9 cellular contexts compared by ENCODE assay signal in genomic region chr20:1266167-1266973, GRCh38. TPM values are rescaled to one million over a fixed set of nuclear protein-coding genes. Genes with fewer than 3 reads are reported as not detected.
DNase-seq lines count a peak whose midpoint lies in the region; ATAC-seq and TF ChIP-seq lines count a peak whose summit lies in the region.
"Had no signal": no experiment of that assay in that cellular context is flagged by ENCODE, and none has a peak within 500 bp of the region (broad histone marks: within the 10 kb centered on the region; RNA-seq: fewer than 3 reads in every experiment).

A gene with protein sequence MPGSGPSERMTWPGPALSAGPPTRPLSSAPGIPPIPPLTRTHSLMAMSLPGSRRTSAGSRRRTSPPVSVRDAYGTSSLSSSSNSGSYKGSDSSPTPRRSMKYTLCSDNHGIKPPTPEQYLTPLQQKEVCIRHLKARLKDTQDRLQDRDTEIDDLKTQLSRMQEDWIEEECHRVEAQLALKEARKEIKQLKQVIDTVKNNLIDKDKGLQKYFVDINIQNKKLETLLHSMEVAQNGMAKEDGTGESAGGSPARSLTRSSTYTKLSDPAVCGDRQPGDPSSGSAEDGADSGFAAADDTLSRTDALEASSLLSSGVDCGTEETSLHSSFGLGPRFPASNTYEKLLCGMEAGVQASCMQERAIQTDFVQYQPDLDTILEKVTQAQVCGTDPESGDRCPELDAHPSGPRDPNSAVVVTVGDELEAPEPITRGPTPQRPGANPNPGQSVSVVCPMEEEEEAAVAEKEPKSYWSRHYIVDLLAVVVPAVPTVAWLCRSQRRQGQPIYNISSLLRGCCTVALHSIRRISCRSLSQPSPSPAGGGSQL (plus strand): TSS chr20:1266294. CDS start chr20:1296240, 29,946 bp downstream.

- no peak within 1 kb of the TSS for H3K27ac ChIP-seq in OCI-LY3 (ENCODE audit: low read length)
- peak within 1 kb of the TSS; percentile 48 to 78 (median 68) for H3K27ac ChIP-seq in esophagus squamous epithelium
- peak within 1 kb of the TSS; percentile 74 for H3K27ac ChIP-seq in muscle layer of colon (ENCODE audit: low read depth, low read length)
- H3K27ac ChIP-seq: epithelial cell of prostate had no signal

- TF ChIP-seq CTCF in OCI-LY3 (IDR thresholded peaks at IDR 0.05; ENCODE audit: low read depth, low read length) (no peak), esophagus squamous epithelium (IDR thresholded peaks at IDR 0.05) (no peak)

- peak within 1 kb of the TSS; percentile 94 for H3K27ac Mint-ChIP-seq in activated T-cell treated with anti-CD3 and anti-CD28 coated beads, Interleukin-2, amount 50 U/mL, for 72 hours

- peak within 1 kb of the TSS; percentile 65 for H3K4me2 ChIP-seq in OCI-LY3 (ENCODE audit: low read length)

- H3K27me3 Mint-ChIP-seq in activated T-cell treated with anti-CD3 and anti-CD28 coated beads, Interleukin-2, amount 50 U/mL, for 72 hours (ENCODE audit: low read depth): no peaks in the 10 kb centered on the region

- H3K36me3 Mint-ChIP-seq in activated T-cell treated with anti-CD3 and anti-CD28 coated beads, Interleukin-2, amount 50 U/mL, for 72 hours (ENCODE audit: insufficient read depth in 2 of 2): peaks cover 2 to 15% of the 10 kb centered on the region in 2 donors

- H3K9me3 ChIP-seq in OCI-LY3 (ENCODE audit: insufficient read depth, low read length) (peaks cover 4% of the 10 kb centered on the region; the same call in 1 of the 2 replicates), esophagus squamous epithelium (no peaks in the 10 kb centered on the region), muscle layer of colon (ENCODE audit: low read length) (no peaks in the 10 kb centered on the region)

- peak within 1 kb of the TSS; percentile 84 for H3K4me3 ChIP-seq in OCI-LY3 (ENCODE audit: low read length)
- peak within 1 kb of the TSS; percentile 65 to 92 (median 72) for H3K4me3 ChIP-seq in esophagus squamous epithelium
- H3K4me3 ChIP-seq in muscle layer of colon (ENCODE audit: low read depth in 1 of 2, low read length in 2 of 2): peak within 1 kb of the TSS; percentile 61 to 62

- peaks cover 51% of the 10 kb centered on the region for H3K4me1 Mint-ChIP-seq in activated T-cell treated with anti-CD3 and anti-CD28 coated beads, Interleukin-2, amount 50 U/mL, for 72 hours (ENCODE audit: low read depth)

- H3K4me3 Mint-ChIP-seq in activated T-cell treated with anti-CD3 and anti-CD28 coated beads, Interleukin-2, amount 50 U/mL, for 72 hours: peak within 1 kb of the TSS; percentile 77 to 91

- intact Hi-C loops in esophagus squamous epithelium (cut with DNase I): no loop called here

- H3K27me3 ChIP-seq in OCI-LY3 (ENCODE audit: low read depth, low read length): no peaks in the 10 kb centered on the region
- H3K27me3 ChIP-seq in esophagus squamous epithelium: peaks cover 0 to 3% (median 0%) of the 10 kb centered on the region in 4 donors
- H3K27me3 ChIP-seq in muscle layer of colon (ENCODE audit: control insufficient read depth in 1 of 2, insufficient read depth in 2 of 2, low read length in 2 of 2): no peaks in the 10 kb centered on the region

- no peaks in the 10 kb centered on the region for H3K36me3 ChIP-seq in OCI-LY3 (replicated peaks; ENCODE audit: low read depth, low read length)
- H3K36me3 ChIP-seq in esophagus squamous epithelium: no peaks in the 10 kb centered on the region
- H3K36me3 ChIP-seq in muscle layer of colon (ENCODE audit: insufficient read depth, low read length): no peaks in the 10 kb centered on the region

- no peaks in the 10 kb centered on the region for H3K9me3 Mint-ChIP-seq in activated T-cell treated with anti-CD3 and anti-CD28 coated beads, Interleukin-2, amount 50 U/mL, for 72 hours

- H3K79me2 ChIP-seq in OCI-LY3 (ENCODE audit: low read length): no peaks in the 10 kb centered on the region

- TF ChIP-seq POLR2A in esophagus squamous epithelium (IDR thresholded peaks at IDR 0.05): no peak

- DNase-seq in EL (peak; percentile 77), esophagus squamous epithelium (lab: John Stamatoyannopoulos, UW) (no peak)
- DNase-seq in activated T-cell treated with anti-CD3 and anti-CD28 coated beads, Interleukin-2, amount 50 U/mL, for 72 hours: peak; percentile 77 to 82
- DNase-seq in stimulated activated CD8-positive, alpha-beta memory T cell treated with anti-CD3 and anti-CD28 coated beads, Interleukin-4, amount 100 ng/mL, for 4 hours (ENCODE audit: low read depth in 2 of 2, low spot score in 1 of 2): peak; percentile 24 to 52

- H3K9ac ChIP-seq in OCI-LY3 (ENCODE audit: low read length) (peak within 1 kb of the TSS; percentile 57), muscle layer of colon (ENCODE audit: low read length) (peak within 1 kb of the TSS; percentile 80)

- peak within 1 kb of the TSS; percentile 69 for H2AFZ ChIP-seq in OCI-LY3 (ENCODE audit: low read depth, low read length)

- no peaks in the 10 kb centered on the region for H4K20me1 ChIP-seq in OCI-LY3 (ENCODE audit: insufficient read depth, low read length)

- peaks cover 16% of the 10 kb centered on the region for H3K4me1 ChIP-seq in OCI-LY3 (ENCODE audit: low read length)
- peaks cover 0 to 22% (median 5%) of the 10 kb centered on the region in 3 donors for H3K4me1 ChIP-seq in esophagus squamous epithelium
- peaks cover 15% of the 10 kb centered on the region for H3K4me1 ChIP-seq in muscle layer of colon (ENCODE audit: insufficient read depth, low read length)

- ATAC-seq in HG02885 (IDR thresholded peaks at IDR 0.05; ENCODE audit: poor library complexity, unreplicated experiment): peak; percentile 64
- ATAC-seq in activated T-cell treated with anti-CD3 and anti-CD28 coated beads, Interleukin-2, amount 50 U/mL, for 72 hours (replicated peaks in 1 of 2): peak; percentile 95
- ATAC-seq in GM18858 (IDR thresholded peaks at IDR 0.05; ENCODE audit: unreplicated experiment): no peak

- WGBS in esophagus squamous epithelium, 2 donors: 0% methylated on average over 2 to 21 of the region's 61 CpGs

RNA-seq across cellular contexts. Expression of the gene that starts here (rescaled TPM):
- 1 to 10 TPM; 7.1 to 7.8 TPM for total RNA-seq in activated T-cell treated with anti-CD3 and anti-CD28 coated beads, Interleukin-2, amount 50 U/mL, for 72 hours
- total RNA-seq in esophagus squamous epithelium: 1 to 10 TPM in 3 of 4 donors, under 1 TPM in 1; 0.83 to 2.5 (median 1.5) TPM
